In the genomic region with DNA sequence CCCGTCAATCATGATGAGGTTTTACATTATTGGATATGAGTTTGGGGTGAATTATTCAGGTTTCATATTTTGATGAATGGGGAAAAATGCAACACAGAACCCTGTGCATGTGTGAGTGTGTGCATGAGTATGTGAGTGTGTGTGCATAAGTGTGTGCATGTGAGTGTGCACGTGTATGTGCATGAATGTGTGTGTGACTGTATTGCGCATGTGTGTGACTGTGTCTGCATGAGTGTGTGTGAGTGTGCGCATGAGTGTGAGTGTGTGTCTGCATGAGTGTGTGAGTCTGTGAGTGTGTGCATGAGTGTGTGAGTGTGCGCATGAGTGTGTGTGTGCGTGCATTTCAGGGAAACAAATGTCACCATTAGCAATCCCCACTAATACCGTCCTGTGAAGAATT, we compare ENCODE assay signal across 36 cellular contexts. TPM values are rescaled to one million over a fixed set of nuclear protein-coding genes. Genes with fewer than 3 reads are reported as not detected.
"Had no signal": no experiment of that assay in that cellular context is flagged by ENCODE, and none has a peak within 500 bp of the region (broad histone marks: within the 10 kb centered on the region; RNA-seq: fewer than 3 reads in every experiment).

No MANE protein-coding gene starts in this region.

- H3K4me3 ChIP-seq: cardiac muscle cell, PC-9 had no signal

- H3K4me2 ChIP-seq: KMS-11, PC-9 had no signal

- FAIRE-seq: RCC 7860 had no signal

- ATAC-seq: activated CD8-positive, alpha-beta T cell treated with anti-CD3 and anti-CD28 coated beads for 36 hours; activated T-cell treated with anti-CD3 and anti-CD28 coated beads, Interleukin-2, amount 50 U/mL, for 72 hours; activated T-helper 17 cell treated with anti-CD3 and anti-CD28 coated beads, Interleukin-2, amount 50 U/mL, for 72 hours; SK-N-SH treated with all-trans-retinoic acid at 6 μM for 48 hours; T-cell had no signal

- DNase-seq: activated CD4-positive, alpha-beta T cell treated with anti-CD3 and anti-CD28 coated beads, Interleukin-2, amount 10 ng/mL, durations not matched to agents 24 days and 14 days; activated CD4-positive, alpha-beta T cell treated with anti-CD3 and anti-CD28 coated beads, Interleukin-2, amount 50 U/mL, for 4 hours; activated CD8-positive, alpha-beta T cell treated with anti-CD3 and anti-CD28 coated beads for 36 hours; activated effector memory CD4-positive, alpha-beta T cell treated with anti-CD3 and anti-CD28 coated beads, Interleukin-2, amount 50 U/mL, for 16 hours; activated naive CD4-positive, alpha-beta T cell; activated naive CD4-positive, alpha-beta T cell treated with anti-CD3 and anti-CD28 coated beads, Interleukin-2, amount 50 U/mL, for 16 hours; activated naive CD8-positive, alpha-beta T cell treated with anti-CD3 and anti-CD28 coated beads for 36 hours; activated T-cell treated with anti-CD3 and anti-CD28 coated beads, Interleukin-2, amount 50 U/mL, for 1 hour; activated T-cell treated with anti-CD3 and anti-CD28 coated beads, Interleukin-2, amount 50 U/mL, for 72 hours; amniotic stem cell; aorta; brain microvascular endothelial cell; MM.1S; MV-4-11; NCI-H1092; NCI-H1436 treated with DMSO at 0.1 percent for 48 hours; NCI-H1694 treated with DMSO at 0.1 percent for 48 hours; NCI-H2029; NCI-H345; NCI-H510A; NCI-H526; NK-92 treated with Interleukin-12 subunit alpha and Interleukin-12 subunit beta, amount 100 ng/mL, for 24 hours; PC-9; SIG-M5; T-cell; T-helper 2 cell; T-helper 9 cell; WERI-Rb-1 had no signal

- H3K27ac ChIP-seq: brain microvascular endothelial cell, cardiac muscle cell, KMS-11, PC-9, RWPE1, WERI-Rb-1 had no signal

- H3K36me3 ChIP-seq: brain microvascular endothelial cell, cardiac muscle cell, WERI-Rb-1 had no signal

- H3K27me3 ChIP-seq: brain microvascular endothelial cell, cardiac muscle cell had no signal

- H2AFZ ChIP-seq: PC-9 had no signal

- H3K9ac ChIP-seq: KMS-11 had no signal

RNA-seq across cellular contexts. Expression of gene CDH4, which starts 18.5 kb away (rescaled TPM):
- total RNA-seq: activated CD4-positive, alpha-beta T cell treated with anti-CD3 and anti-CD28 coated beads, Interleukin-2, amount 10 ng/mL, durations not matched to agents 24 days and 14 days; activated CD8-positive, alpha-beta memory T cell treated with anti-CD3 and anti-CD28 coated beads for 36 hours; PC-9; SK-MEL-5 had no signal
- polyA plus RNA-seq: aorta had no signal
